13 cellular contexts compared by ENCODE assay signal in the genomic region with DNA sequence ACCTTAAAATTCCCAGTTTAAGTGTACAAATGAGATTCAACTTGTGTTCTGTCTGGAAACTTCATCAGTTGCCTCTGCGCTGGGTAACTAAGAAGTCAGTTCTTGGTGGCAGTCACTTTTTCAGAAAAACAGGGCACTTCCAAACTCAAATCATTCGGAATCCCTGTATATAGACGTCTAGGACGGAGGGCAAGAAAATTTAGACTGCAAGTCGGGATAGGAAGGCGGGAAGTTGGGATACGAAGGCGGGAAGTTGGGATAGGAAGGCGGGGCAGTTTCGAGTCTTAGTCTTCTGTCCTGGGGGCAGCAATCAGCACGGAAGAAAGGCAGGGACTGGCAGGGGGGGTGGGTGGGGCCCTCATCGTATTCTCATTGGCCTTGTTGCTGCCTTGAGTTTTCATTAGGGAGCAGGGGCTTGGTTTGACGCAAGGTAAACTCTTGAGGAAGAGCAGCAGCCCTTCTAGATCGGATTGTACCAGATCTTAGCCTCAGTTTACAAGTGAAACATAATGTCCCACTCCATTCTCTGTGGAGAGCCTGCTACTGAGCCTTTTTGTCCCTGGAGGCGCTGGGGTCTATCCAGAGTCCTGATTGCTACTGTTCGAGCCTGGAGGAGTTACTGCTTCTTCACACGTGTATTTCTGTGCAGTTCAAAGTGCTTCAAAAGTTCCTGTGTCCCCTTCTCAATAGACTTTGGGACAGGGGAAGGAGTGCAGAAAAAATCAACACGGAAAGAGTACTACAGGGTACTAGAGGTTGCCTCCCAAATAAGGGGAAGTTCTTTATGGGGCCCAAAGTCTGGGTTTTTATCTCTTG. TPM values are rescaled to one million over a fixed set of nuclear protein-coding genes. Genes with fewer than 3 reads are reported as not detected.
DNase-seq lines count a peak whose midpoint lies in the region; ATAC-seq, FAIRE-seq and TF ChIP-seq lines count a peak whose summit lies in the region.
"Had no signal": no experiment of that assay in that cellular context is flagged by ENCODE, and none has a peak within 500 bp of the region (broad histone marks: within the 10 kb centered on the region; RNA-seq: fewer than 3 reads in every experiment).

No MANE protein-coding gene starts in this region.

- TF ChIP-seq EP300 in K562 (IDR thresholded peaks at IDR 0.05; ENCODE audit: low read length) = no peak
- no peak for TF ChIP-seq EP300 in neural cell (conservative IDR thresholded peaks at IDR 0.05; ENCODE audit: poor library complexity, severe bottlenecking)

- H3K18ac ChIP-seq in H9 (ENCODE audit: insufficient read length, low read depth, low read length) = no peak overlapping the region

- no peaks in the 10 kb centered on the region; the same call in 2 of the 3 replicates for H3K36me3 ChIP-seq in K562 (ENCODE audit: control insufficient read depth, insufficient read depth, low read length)
- H3K36me3 ChIP-seq in neural cell (ENCODE audit: insufficient read depth, low read length) = no peaks in the 10 kb centered on the region
- H3K36me3 ChIP-seq: tibial artery had no signal

- H3K27me3 Mint-ChIP-seq in H9 (ENCODE audit: low read depth) = peaks cover 86% of the 10 kb centered on the region

- TF ChIP-seq CTCF in H9 (conservative IDR thresholded peaks at IDR 0.05) (no peak), K562 (IDR thresholded peaks at IDR 0.05 in 2 of 3, conservative IDR thresholded peaks at IDR 0.05 in 1 of 3; ENCODE audit: insufficient read depth in 2 of 3, low read depth in 1 of 3, low read length in 3 of 3) (no peak), neural cell (IDR thresholded peaks at IDR 0.05; ENCODE audit: poor library complexity, severe bottlenecking) (no peak)

- no TSS peak for BruUV-seq in K562 (replicated peaks; lab: Mats Ljungman, UMichigan)

- H4K8ac ChIP-seq in H9 (replicated peaks; ENCODE audit: insufficient read length, low read depth, low read length) = no peak overlapping the region

- peaks cover 5% of the 10 kb centered on the region; the same call in 1 of the 2 replicates for H3K4me1 ChIP-seq in H9 (ENCODE audit: insufficient read depth, low read length)
- H3K4me1 ChIP-seq in K562 (replicated peaks in 1 of 2; ENCODE audit: control insufficient read depth in 2 of 2, insufficient read depth in 2 of 2, low read length in 2 of 2) = peaks cover 30 to 34% of the 10 kb centered on the region in 2 experiments

- H3K36me3 Mint-ChIP-seq in H9 (ENCODE audit: insufficient read depth in 1 of 3, low read depth in 3 of 3) = no peaks in the 10 kb centered on the region

- H2BK12ac ChIP-seq in H9 (ENCODE audit: insufficient read length, low read depth, low read length) = no peak overlapping the region

- TF ChIP-seq RAD21 in K562 (CRISPR knock-in tag; conservative IDR thresholded peaks at IDR 0.05 in 1 of 2, IDR thresholded peaks at IDR 0.05 in 1 of 2) (no peak), neural cell (conservative IDR thresholded peaks at IDR 0.05) (no peak)

- H3K27ac Mint-ChIP-seq in H9 = no peak overlapping the region

- H3K56ac ChIP-seq in H9 (ENCODE audit: insufficient read length, low read depth, low read length) = no peak overlapping the region

- H3K23ac ChIP-seq in H9 (ENCODE audit: insufficient read length, low read depth, low read length) = no peak overlapping the region

- H3K9ac ChIP-seq in H9 (ENCODE audit: extremely low read depth, insufficient read length, low read length) (no peak overlapping the region), K562 (ENCODE audit: insufficient read depth in 1 of 2, low read depth in 2 of 2, low read length in 2 of 2) (peak overlapping the region; percentile 64 to 82; a peak in 3 of 4 replicates), neural cell (ENCODE audit: low read length) (no peak overlapping the region)

- no peak overlapping the region for H3K14ac ChIP-seq in H9 (ENCODE audit: insufficient read depth, low read length)

- H3K9me2 ChIP-seq in neural cell (ENCODE audit: insufficient read depth, low read length) = no peaks in the 10 kb centered on the region

- no peaks in the 10 kb centered on the region for H3K9me1 ChIP-seq in K562 (ENCODE audit: control insufficient read depth, insufficient read depth, low read length)

- H4K5ac ChIP-seq in H9 (ENCODE audit: insufficient read length, low read depth, low read length) = no peak overlapping the region

- H2BK5ac ChIP-seq in H9 (ENCODE audit: insufficient read length, low read length) = no peak overlapping the region

- no peak overlapping the region for H2BK120ac ChIP-seq in H9 (ENCODE audit: low read depth, low read length, poor library complexity, severe bottlenecking)

- no peak overlapping the region for H2AFZ ChIP-seq in H9 (ENCODE audit: low read length)
- H2AFZ ChIP-seq in K562 (ENCODE audit: low read depth, low read length) = peak overlapping the region; percentile 69
- no peak overlapping the region for H2AFZ ChIP-seq in neural cell (ENCODE audit: low read depth, low read length)

- no peaks in the 10 kb centered on the region for H3F3A ChIP-seq in neural cell (ENCODE audit: insufficient read depth, low read length, poor library complexity, severe bottlenecking)

- H3K23me2 ChIP-seq in H9 (ENCODE audit: insufficient read length, low read depth, low read length, poor library complexity, severe bottlenecking) = peaks cover 39% of the 10 kb centered on the region

- peak; percentile 6 for FAIRE-seq in K562 (lab: Jason Lieb, UNC)
- FAIRE-seq: D721Med, islet of Langerhans had no signal

- H3K9me3 ChIP-seq in H9 (ENCODE audit: control insufficient read depth, low read depth, low read length) (no peaks in the 10 kb centered on the region), K562 (replicated peaks; ENCODE audit: control insufficient read depth, insufficient read depth, low read depth, low read length) (no peaks in the 10 kb centered on the region), neural cell (ENCODE audit: low read length) (no peaks in the 10 kb centered on the region)
- H3K9me3 ChIP-seq: tibial artery had no signal

- no peaks in the 10 kb centered on the region for H3K79me1 ChIP-seq in H9 (ENCODE audit: insufficient read depth, low read depth, low read length, poor library complexity, severe bottlenecking)

- no peak overlapping the region for H2BK15ac ChIP-seq in H9 (ENCODE audit: low read depth, low read length)

- in situ Hi-C loops in K562 (cut with MboI) = no loop called here

- H3T11ph ChIP-seq in H9 (ENCODE audit: low read length) = no peak overlapping the region

- no CpG with 5 or more reads among the region's 18 CpGs for WGBS in H9 (ENCODE audit: extremely low coverage, insufficient read length, low lambda C conversion rate)
- 12% methylated on average over 18 of the region's 18 CpGs for WGBS in K562 (ENCODE audit: insufficient coverage, low coverage, missing lambda C conversion rate)

- H3K27ac ChIP-seq in H9 (ENCODE audit: insufficient read length, low read depth, low read length) = no peak overlapping the region
- peak overlapping the region; percentile 50 for H3K27ac ChIP-seq in K562 (ENCODE audit: extremely low read depth, low read depth, low read length)
- no peak overlapping the region for H3K27ac ChIP-seq in neural cell (ENCODE audit: low read length)

- POLR2A ChIA-PET in K562 (lab: Yijun Ruan, JAX) = interaction anchor here (0.7 kb wide), 1 partner anchor 20 kb away, joined by 3 read pairs; no protein-coding TSS in a partner anchor

- H3K9me3 Mint-ChIP-seq in H9 = no peaks in the 10 kb centered on the region

- H4K20me1 ChIP-seq in H9 (ENCODE audit: control insufficient read depth, insufficient read depth, insufficient read length) (no peaks in the 10 kb centered on the region), K562 (replicated peaks; ENCODE audit: control insufficient read depth, insufficient read depth, low read length) (peaks cover 6% of the 10 kb centered on the region; the same call in 1 of the 2 replicates), neural cell (ENCODE audit: insufficient read depth) (peaks cover 3% of the 10 kb centered on the region)

- H3K79me2 ChIP-seq in H9 (ENCODE audit: insufficient read depth, low read length) (no peaks in the 10 kb centered on the region), K562 (ENCODE audit: control insufficient read depth, insufficient read depth, low read length) (peaks cover 78% of the 10 kb centered on the region), neural cell (replicated peaks; ENCODE audit: insufficient read depth, low read length) (peaks cover 10% of the 10 kb centered on the region)

- intact Hi-C loops in K562 (cut with micrococcal nuclease) = loop anchor here (10.0 kb wide), 2 partner anchors 604 to 1504 kb away; partner anchors contain the start of gene DIAPH1

- CTCF ChIA-PET in K562 (lab: Yijun Ruan, JAX; ENCODE audit: low intra/inter-chr PET ratio) = no interaction called here

- H2BK20ac ChIP-seq in H9 (ENCODE audit: low read depth, low read length, poor library complexity, severe bottlenecking) = no peak overlapping the region

- peak; percentile 74 for DNase-seq in H9
- DNase-seq in NCI-H69 (lab: John Stamatoyannopoulos, UW) = peak; percentile 14
- DNase-seq in K562 (ENCODE audit: extremely low read depth in 1 of 4, low spot score in 3 of 4) = peak in 2 of 4 experiments; percentile 42 to 43
- DNase-seq in T-helper 1 cell = no peak
- DNase-seq: activated CD4-positive, alpha-beta T cell treated with anti-CD3 and anti-CD28 coated beads, Interleukin-2, amount 50 U/mL, for 48 hours; NCI-H1092 treated with DMSO at 0.1 percent for 48 hours; NCI-H510A; tibial artery had no signal

- H3K27me3 ChIP-seq in H9 (ENCODE audit: insufficient read depth, low read length) = peaks cover 32% of the 10 kb centered on the region
- no peaks in the 10 kb centered on the region for H3K27me3 ChIP-seq in K562 (ENCODE audit: control insufficient read depth in 2 of 2, insufficient read depth in 2 of 2, low read length in 2 of 2)
- peaks cover 66% of the 10 kb centered on the region for H3K27me3 ChIP-seq in neural cell (ENCODE audit: insufficient read depth, low read depth, low read length)
- H3K27me3 ChIP-seq: tibial artery had no signal

- peak overlapping the region; percentile 37 for H3K4me2 ChIP-seq in H9 (ENCODE audit: insufficient read depth, insufficient read length, low read length)
- H3K4me2 ChIP-seq in K562 (ENCODE audit: insufficient read depth, low read length) = peak overlapping the region; percentile 77
- H3K4me2 ChIP-seq in neural cell (ENCODE audit: low read length) = no peak overlapping the region

- no peak overlapping the region for H3K4ac ChIP-seq in H9 (ENCODE audit: low read depth, low read length)

- peaks cover 46 to 48% of the 10 kb centered on the region in 2 experiments for H3K4me1 Mint-ChIP-seq in H9

- H3K4me3 Mint-ChIP-seq in H9 = peak overlapping the region in 1 of 2 experiments; percentile 50; a peak in 3 of 5 replicates

- no peak overlapping the region for H4K91ac ChIP-seq in H9 (ENCODE audit: insufficient read length, low read depth, low read length)

- H3K4me3 ChIP-seq in K562 (peak overlapping the region; percentile 18; the same call in 1 of the 2 replicates), neural cell (ENCODE audit: low read length) (no peak overlapping the region)
- H3K4me3 ChIP-seq: tibial artery had no signal

- TF ChIP-seq POLR2A in K562 (conservative IDR thresholded peaks at IDR 0.05) = no peak

- H2AK5ac ChIP-seq in H9 (ENCODE audit: insufficient read length, low read length) = no peak overlapping the region

- ATAC-seq in K562 (no peak), HG02884 (IDR thresholded peaks at IDR 0.05; ENCODE audit: unreplicated experiment) (no peak), GM18861 (IDR thresholded peaks at IDR 0.05; ENCODE audit: unreplicated experiment) (no peak)

RNA-seq across cellular contexts. Expression of gene PURA, which starts 2.7 kb away (rescaled TPM):
- total RNA-seq in H9 (2021) (3.3 and 3.6 TPM in 2 replicates), K562 (2014; rRNA removed) (10.7 and 13.8 TPM in 2 replicates), K562 (2014; rRNA removed; fragmentation: Illumina TruSeq; extraction: Trizol) (5.5 and 6.0 TPM in 2 replicates), K562 (2015; rRNA removed; fragmentation: Illumina TruSeq; extraction: Trizol) (5.4 and 6.7 TPM in 2 replicates), K562 (2021) (10.6 and 11.1 TPM in 2 replicates)
- 3.0 and 12.0 TPM in 2 replicates for total RNA-seq in K562 (2011; cell fraction: chromatin; rRNA removed; ENCODE audit: low replicate concordance)
- total RNA-seq in K562 (2011; cell fraction: nucleolus; rRNA removed) = 3.2 and 4.1 TPM in 2 replicates
- 7.8 and 14.4 TPM in 2 replicates for total RNA-seq in K562 (2011; cell fraction: nucleoplasm; rRNA removed)
- polyA plus RNA-seq in K562 (2011; rRNA removed) (3.7 and 4.2 TPM in 2 replicates), K562 (2014; fragmentation: Illumina TruSeq; extraction: Trizol) (4.7 and 5.6 TPM in 2 replicates), K562 (2014; fragmentation: Nextera tagmentation; extraction: Ambion mirVana) (1 to 10 TPM; 3.2 to 4.2 TPM), K562 (2014; rRNA removed) (3.9 and 4.7 TPM in 2 replicates), neural cell (2.2 and 2.3 TPM in 2 replicates)
- 1.4 and 2.0 TPM in 2 replicates for polyA plus RNA-seq in K562 (2011; cell fraction: cytosol; rRNA removed)
- 3.7 and 4.1 TPM in 2 replicates for polyA plus RNA-seq in K562 (2011; cell fraction: nucleus; rRNA removed)
- 4.9 and 5.4 TPM in 2 replicates for polyA plus RNA-seq in K562 (2012)
- polyA minus RNA-seq in K562 (2011; rRNA and poly(A)+ RNA removed) = 5.7 and 8.2 TPM in 2 replicates
- polyA minus RNA-seq in K562 (2011; cell fraction: cytosol; rRNA and poly(A)+ RNA removed) = 5.3 and 5.8 TPM in 2 replicates
- 6.5 and 12.2 TPM in 2 replicates for polyA minus RNA-seq in K562 (2011; cell fraction: nucleus; rRNA and poly(A)+ RNA removed)
- 6.3 and 8.3 TPM in 2 replicates for polyA minus RNA-seq in neural cell

RNA-seq across cellular contexts. Expression of gene IGIP, which starts 14.5 kb away (rescaled TPM):
- 0.52 and 0.53 TPM in 2 replicates for total RNA-seq in H9 (2021)
- total RNA-seq in K562 (2011; cell fraction: chromatin; rRNA removed; ENCODE audit: low replicate concordance) = 1.4 and 5.9 TPM in 2 replicates
- 0.67 and 1.2 TPM in 2 replicates for total RNA-seq in K562 (2011; cell fraction: nucleolus; rRNA removed)
- total RNA-seq in K562 (2011; cell fraction: nucleoplasm; rRNA removed) = 3.4 and 9.5 TPM in 2 replicates
- total RNA-seq in K562 (2014; rRNA removed) = 0.73 and 1.3 TPM in 2 replicates
- 1.4 and 1.5 TPM in 2 replicates for total RNA-seq in K562 (2014; rRNA removed; fragmentation: Illumina TruSeq; extraction: Trizol)
- total RNA-seq in K562 (2015; rRNA removed; fragmentation: Illumina TruSeq; extraction: Trizol) = 1.4 and 1.6 TPM in 2 replicates
- total RNA-seq in K562 (2021) = 1.1 and 1.2 TPM in 2 replicates
- polyA plus RNA-seq in K562 (2011; rRNA removed) = 1.0 and 1.2 TPM in 2 replicates
- polyA plus RNA-seq in K562 (2011; cell fraction: cytosol; rRNA removed) = 0.19 and 0.86 TPM in 2 replicates
- polyA plus RNA-seq in K562 (2011; cell fraction: nucleus; rRNA removed) = 2.3 and 4.8 TPM in 2 replicates
- 1.1 and 2.3 TPM in 2 replicates for polyA plus RNA-seq in K562 (2012)
- polyA plus RNA-seq in K562 (2014; fragmentation: Illumina TruSeq; extraction: Trizol) = 0.96 and 1.5 TPM in 2 replicates
- under 1 TPM; 0.52 to 0.69 TPM for polyA plus RNA-seq in K562 (2014; fragmentation: Nextera tagmentation; extraction: Ambion mirVana)
- 0.91 and 1.1 TPM in 2 replicates for polyA plus RNA-seq in K562 (2014; rRNA removed)
- 1.4 and 2.2 TPM in 2 replicates for polyA minus RNA-seq in K562 (2011; rRNA and poly(A)+ RNA removed)
- polyA minus RNA-seq in K562 (2011; cell fraction: cytosol; rRNA and poly(A)+ RNA removed) = 0.57 and 0.64 TPM in 2 replicates
- polyA minus RNA-seq in K562 (2011; cell fraction: nucleus; rRNA and poly(A)+ RNA removed) = 1.3 and 3.1 TPM in 2 replicates
- 2.9 and 4.4 TPM in 2 replicates for polyA plus RNA-seq in neural cell
- 4.4 and 5.0 TPM in 2 replicates for polyA minus RNA-seq in neural cell

Comparison
In these comparisons a context has a peak if more than half of its experiments do, and no peak if none do; other contexts are left out.
1. DNase-seq: peak in H9 (single experiment) and NCI-H69 (single experiment); none in T-helper 1 cell (0 of 5).
2. H3K9ac ChIP-seq: peak in K562 (2 of 2); none in H9 (single experiment) and neural cell (single experiment).